15 cellular contexts compared by ENCODE assay signal in genomic region chr5:179337227-179338122, GRCh38. TPM values are rescaled to one million over a fixed set of nuclear protein-coding genes. Genes with fewer than 3 reads are reported as not detected.
"Had no signal": no experiment of that assay in that cellular context is flagged by ENCODE, and none has a peak within 500 bp of the region (broad histone marks: within the 10 kb centered on the region; RNA-seq: fewer than 3 reads in every experiment).

No MANE protein-coding gene starts in this region.

- H3K27me3 ChIP-seq: ovary, testis had no signal

- H3K9me3 Mint-ChIP-seq: central memory CD8-positive, alpha-beta T cell; natural killer cell treated with Interleukin-12 subunit alpha and Interleukin-12 subunit beta and Interleukin-15 and Interleukin-18, amount 100 ng/mL, for 72 hours; stimulated activated naive CD8-positive, alpha-beta T cell treated with anti-CD3 and anti-CD28 coated beads, Interleukin-15, amount 100 ng/mL, for 72 hours had no signal

- H3K36me3 ChIP-seq: ovary, WERI-Rb-1 had no signal

- H3K36me3 Mint-ChIP-seq: natural killer cell treated with Interleukin-12 subunit alpha and Interleukin-12 subunit beta and Interleukin-15 and Interleukin-18, amount 100 ng/mL, for 72 hours had no signal

- DNase-seq: activated CD4-positive, alpha-beta T cell treated with anti-CD3 and anti-CD28 coated beads for 4 hours; activated CD8-positive, alpha-beta memory T cell treated with anti-CD3 and anti-CD28 coated beads for 24 hours; activated naive CD4-positive, alpha-beta T cell treated with Interleukin-2 at 50 U/mL for 16 hours; dermis blood vessel endothelial cell; erythroblast; kidney glomerular epithelial cell; mammary epithelial cell; ovary; stimulated activated CD4-positive, alpha-beta T cell treated with anti-CD3 and anti-CD28 coated beads, Interleukin-4, amount 100 ng/mL, for 4 hours; stimulated activated naive CD8-positive, alpha-beta T cell treated with anti-CD3 and anti-CD28 coated beads, Interleukin-15, amount 100 ng/mL, for 72 hours; T-helper 1 cell; testis; WERI-Rb-1 had no signal

- H3K4me3 Mint-ChIP-seq: central memory CD8-positive, alpha-beta T cell; natural killer cell treated with Interleukin-12 subunit alpha and Interleukin-12 subunit beta and Interleukin-15 and Interleukin-18, amount 100 ng/mL, for 72 hours; stimulated activated naive CD8-positive, alpha-beta T cell treated with anti-CD3 and anti-CD28 coated beads, Interleukin-15, amount 100 ng/mL, for 72 hours had no signal

- H3K27ac Mint-ChIP-seq: natural killer cell treated with Interleukin-12 subunit alpha and Interleukin-12 subunit beta and Interleukin-15 and Interleukin-18, amount 100 ng/mL, for 72 hours had no signal

- H3K9me3 ChIP-seq: ovary, testis had no signal

- H3K27ac ChIP-seq: ovary, testis, WERI-Rb-1 had no signal

- H3K4me3 ChIP-seq: ovary, testis had no signal

- H3K4me1 Mint-ChIP-seq: central memory CD8-positive, alpha-beta T cell; stimulated activated naive CD8-positive, alpha-beta T cell treated with anti-CD3 and anti-CD28 coated beads, Interleukin-15, amount 100 ng/mL, for 72 hours had no signal

RNA-seq across cellular contexts. Expression of gene ADAMTS2, which starts 7.8 kb away (rescaled TPM):
- total RNA-seq: natural killer cell treated with Interleukin-12 subunit alpha and Interleukin-12 subunit beta and Interleukin-15 and Interleukin-18, amount 100 ng/mL, for 72 hours had no signal
